ENCODE assay signal across 18 cellular contexts in genomic region chr19:44010468-44010867, GRCh38.
"Had no signal": no experiment of that assay in that cellular context is flagged by ENCODE, and none has a peak within 500 bp of the region (broad histone marks: within the 10 kb centered on the region; RNA-seq: fewer than 3 reads in every experiment).

No MANE protein-coding gene starts in this region.

- H3K27me3 ChIP-seq: cardiac muscle cell, left lung had no signal

- H3K4me1 Mint-ChIP-seq: activated CD4-positive, alpha-beta memory T cell treated with anti-CD3 and anti-CD28 coated beads, Interleukin-2, amount 10 ng/mL, durations not matched to agents 7 days and 5 days; activated naive CD4-positive, alpha-beta T cell treated with anti-CD3 and anti-CD28 coated beads, Interleukin-2, amount 10 ng/mL, durations not matched to agents 7 days and 5 days; memory B cell; nephron progenitor cell; WTC11 had no signal

- H3K27ac ChIP-seq: cardiac muscle cell, dorsolateral prefrontal cortex, left lung, skin epidermis had no signal

- ATAC-seq: esophagus mucosa, left lung, WTC11 had no signal

- H3K4me3 Mint-ChIP-seq: activated CD4-positive, alpha-beta memory T cell treated with anti-CD3 and anti-CD28 coated beads, Interleukin-2, amount 10 ng/mL, durations not matched to agents 7 days and 5 days; activated naive CD4-positive, alpha-beta T cell treated with anti-CD3 and anti-CD28 coated beads, Interleukin-2, amount 10 ng/mL, durations not matched to agents 7 days and 5 days; activated T-cell treated with anti-CD3 and anti-CD28 coated beads, Interleukin-2, amount 50 U/mL, for 24 hours; memory B cell; nephron progenitor cell; T-helper 1 cell treated with Interleukin-12 subunit alpha and Interleukin-12 subunit beta and Interleukin-4 antibody, amounts not matched to agents 30 μg/mL and 1 μg/mL, for 36 hours; type B pancreatic cell; WTC11 had no signal

- H3K27me3 Mint-ChIP-seq: activated CD4-positive, alpha-beta memory T cell treated with anti-CD3 and anti-CD28 coated beads, Interleukin-2, amount 10 ng/mL, durations not matched to agents 7 days and 5 days; activated naive CD4-positive, alpha-beta T cell treated with anti-CD3 and anti-CD28 coated beads, Interleukin-2, amount 10 ng/mL, durations not matched to agents 7 days and 5 days; activated T-cell treated with anti-CD3 and anti-CD28 coated beads, Interleukin-2, amount 50 U/mL, for 24 hours; memory B cell; type B pancreatic cell had no signal

- DNase-seq: activated CD4-positive, alpha-beta memory T cell treated with anti-CD3 and anti-CD28 coated beads, Interleukin-2, amount 10 ng/mL, durations not matched to agents 7 days and 5 days; activated CD4-positive, alpha-beta T cell treated with anti-CD3 and anti-CD28 coated beads for 4 hours; activated naive CD4-positive, alpha-beta T cell treated with anti-CD3 and anti-CD28 coated beads, Interleukin-2, amount 10 ng/mL, durations not matched to agents 7 days and 5 days; activated T-cell treated with anti-CD3 and anti-CD28 coated beads, Interleukin-2, amount 50 U/mL, for 24 hours; dorsolateral prefrontal cortex; hippocampal formation; left lung; nephron progenitor cell; occipital lobe; stimulated activated CD4-positive, alpha-beta T cell treated with anti-CD3 and anti-CD28 coated beads, Interleukin-4, amount 100 ng/mL, for 24 hours; stimulated activated naive CD4-positive, alpha-beta T cell treated with Interleukin-2 at 50 U/mL for 16 hours had no signal

- H3K4me3 ChIP-seq: cardiac muscle cell, dorsolateral prefrontal cortex, left lung, skin epidermis had no signal

- H3K27ac Mint-ChIP-seq: activated CD4-positive, alpha-beta memory T cell treated with anti-CD3 and anti-CD28 coated beads, Interleukin-2, amount 10 ng/mL, durations not matched to agents 7 days and 5 days; activated naive CD4-positive, alpha-beta T cell treated with anti-CD3 and anti-CD28 coated beads, Interleukin-2, amount 10 ng/mL, durations not matched to agents 7 days and 5 days; activated T-cell treated with anti-CD3 and anti-CD28 coated beads, Interleukin-2, amount 50 U/mL, for 24 hours; memory B cell; nephron progenitor cell; T-helper 1 cell treated with Interleukin-12 subunit alpha and Interleukin-12 subunit beta and Interleukin-4 antibody, amounts not matched to agents 30 μg/mL and 1 μg/mL, for 36 hours; type B pancreatic cell; WTC11 had no signal
